In genomic region chr1:43312638-43313515, GRCh38 we compare ENCODE assay signal across 2 cellular contexts.
TF ChIP-seq lines count a peak whose summit lies in the region.

No MANE protein-coding gene starts in this region.

TF ChIP-seq in IMR-90, 13 proteins besides CTCF, POLR2A, EP300 and RAD21:
- TF ChIP-seq BHLHE40 (IDR thresholded peaks at IDR 0.05; ENCODE audit: low read depth, low read length) (no peak), USF2 (IDR thresholded peaks at IDR 0.05; ENCODE audit: low read depth, low read length) (no peak), ELK1 (IDR thresholded peaks at IDR 0.05; ENCODE audit: borderline replicate concordance, low read depth, low read length) (no peak), MAFK (IDR thresholded peaks at IDR 0.05; ENCODE audit: low read depth, low read length) (no peak), CHD1 (IDR thresholded peaks at IDR 0.05; ENCODE audit: low read depth, low read length) (no peak), MXI1 (IDR thresholded peaks at IDR 0.05; ENCODE audit: borderline replicate concordance, low read depth, low read length) (no peak), FOS (IDR thresholded peaks at IDR 0.05; ENCODE audit: low read depth, low read length) (no peak), CEBPB (IDR thresholded peaks at IDR 0.05; ENCODE audit: low read depth, low read length) (no peak), RFX5 (IDR thresholded peaks at IDR 0.05; ENCODE audit: low read depth, low read length) (no peak), SMC3 (IDR thresholded peaks at IDR 0.05; ENCODE audit: low read depth, low read length) (no peak)
TF ChIP-seq in IMR-90: peak in this region for 0.

TF ChIP-seq in HepG2, 621 proteins besides CTCF, POLR2A, EP300 and RAD21 (continues in another document):
- TF ChIP-seq SUZ12 (IDR thresholded peaks at IDR 0.05; ENCODE audit: low read depth, low read length) (no peak), RXRA (CRISPR knock-in tag; IDR thresholded peaks at IDR 0.05) (peak; percentile 87), TRIM24 (CRISPR knock-in tag; IDR thresholded peaks at IDR 0.05) (peak; percentile 74), ZNF143 (CRISPR knock-in tag; IDR thresholded peaks at IDR 0.05) (no peak), ZNF597 (CRISPR knock-in tag; IDR thresholded peaks at IDR 0.05) (no peak), ZNF709 (CRISPR knock-in tag; IDR thresholded peaks at IDR 0.05) (no peak), ZBTB1 (CRISPR knock-in tag; IDR thresholded peaks at IDR 0.05; ENCODE audit: borderline replicate concordance) (no peak), ZNF687 (CRISPR knock-in tag; IDR thresholded peaks at IDR 0.05) (peak; percentile 26; the same call in 1 of the 2 replicates), NCOA5 (CRISPR knock-in tag; IDR thresholded peaks at IDR 0.05) (no peak), MLX (CRISPR knock-in tag; IDR thresholded peaks at IDR 0.05) (peak; percentile 78; the same call in 1 of the 2 replicates), ZZZ3 (CRISPR knock-in tag; IDR thresholded peaks at IDR 0.05; ENCODE audit: borderline replicate concordance) (no peak), NR2F1 (CRISPR knock-in tag; IDR thresholded peaks at IDR 0.05) (peak in 1 of 2 experiments; percentile 74; a peak in 2 of 4 replicates), SP4 (CRISPR knock-in tag; IDR thresholded peaks at IDR 0.05) (0 out of 2 replicates have a peak, but pooled peaks have one; percentile 5), HMG20A (CRISPR knock-in tag; IDR thresholded peaks at IDR 0.05; ENCODE audit: borderline replicate concordance) (no peak), ZNF326 (CRISPR knock-in tag; IDR thresholded peaks at IDR 0.05; ENCODE audit: borderline replicate concordance) (no peak), ZNF563 (CRISPR knock-in tag; IDR thresholded peaks at IDR 0.05) (no peak), ATF5 (CRISPR knock-in tag; IDR thresholded peaks at IDR 0.05; ENCODE audit: low read depth) (no peak), NR2C2 (CRISPR knock-in tag; IDR thresholded peaks at IDR 0.05; ENCODE audit: borderline replicate concordance) (peak; percentile 81), KDM1A (CRISPR knock-in tag; IDR thresholded peaks at IDR 0.05) (no peak), GTF3A (CRISPR knock-in tag; conservative IDR thresholded peaks at IDR 0.05) (no peak), ZNF253 (CRISPR knock-in tag; IDR thresholded peaks at IDR 0.05; ENCODE audit: borderline replicate concordance) (no peak), ZBTB21 (CRISPR knock-in tag; IDR thresholded peaks at IDR 0.05) (no peak)
- TF ChIP-seq, protein P1, sequence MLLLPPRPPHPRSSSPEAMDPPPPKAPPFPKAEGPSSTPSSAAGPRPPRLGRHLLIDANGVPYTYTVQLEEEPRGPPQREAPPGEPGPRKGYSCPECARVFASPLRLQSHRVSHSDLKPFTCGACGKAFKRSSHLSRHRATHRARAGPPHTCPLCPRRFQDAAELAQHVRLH (CRISPR knock-in tag; IDR thresholded peaks at IDR 0.05; ENCODE audit: borderline replicate concordance, low read depth), result no peak
- TF ChIP-seq, protein P2, sequence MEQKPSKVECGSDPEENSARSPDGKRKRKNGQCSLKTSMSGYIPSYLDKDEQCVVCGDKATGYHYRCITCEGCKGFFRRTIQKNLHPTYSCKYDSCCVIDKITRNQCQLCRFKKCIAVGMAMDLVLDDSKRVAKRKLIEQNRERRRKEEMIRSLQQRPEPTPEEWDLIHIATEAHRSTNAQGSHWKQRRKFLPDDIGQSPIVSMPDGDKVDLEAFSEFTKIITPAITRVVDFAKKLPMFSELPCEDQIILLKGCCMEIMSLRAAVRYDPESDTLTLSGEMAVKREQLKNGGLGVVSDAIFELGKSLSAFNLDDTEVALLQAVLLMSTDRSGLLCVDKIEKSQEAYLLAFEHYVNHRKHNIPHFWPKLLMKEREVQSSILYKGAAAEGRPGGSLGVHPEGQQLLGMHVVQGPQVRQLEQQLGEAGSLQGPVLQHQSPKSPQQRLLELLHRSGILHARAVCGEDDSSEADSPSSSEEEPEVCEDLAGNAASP (CRISPR knock-in tag; IDR thresholded peaks at IDR 0.05; ENCODE audit: borderline replicate concordance), result peak; percentile 93
- TF ChIP-seq, protein P3, sequence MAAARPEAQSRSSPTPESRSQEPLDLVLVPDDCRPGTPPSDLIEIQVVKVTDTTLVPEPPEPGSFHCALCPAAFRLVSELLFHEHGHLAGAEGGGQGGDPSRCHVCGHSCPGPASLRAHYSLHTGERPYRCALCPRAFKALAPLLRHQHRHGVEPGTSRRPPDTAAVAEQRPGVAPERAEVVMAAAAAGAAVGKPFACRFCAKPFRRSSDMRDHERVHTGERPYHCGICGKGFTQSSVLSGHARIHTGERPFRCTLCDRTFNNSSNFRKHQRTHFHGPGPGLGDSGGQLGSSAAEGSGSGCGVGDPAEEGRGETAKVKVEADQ (CRISPR knock-in tag; IDR thresholded peaks at IDR 0.05; ENCODE audit: borderline replicate concordance), result no peak
- TF ChIP-seq, protein P4, sequence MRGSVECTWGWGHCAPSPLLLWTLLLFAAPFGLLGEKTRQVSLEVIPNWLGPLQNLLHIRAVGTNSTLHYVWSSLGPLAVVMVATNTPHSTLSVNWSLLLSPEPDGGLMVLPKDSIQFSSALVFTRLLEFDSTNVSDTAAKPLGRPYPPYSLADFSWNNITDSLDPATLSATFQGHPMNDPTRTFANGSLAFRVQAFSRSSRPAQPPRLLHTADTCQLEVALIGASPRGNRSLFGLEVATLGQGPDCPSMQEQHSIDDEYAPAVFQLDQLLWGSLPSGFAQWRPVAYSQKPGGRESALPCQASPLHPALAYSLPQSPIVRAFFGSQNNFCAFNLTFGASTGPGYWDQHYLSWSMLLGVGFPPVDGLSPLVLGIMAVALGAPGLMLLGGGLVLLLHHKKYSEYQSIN (CRISPR knock-in tag; IDR thresholded peaks at IDR 0.05; ENCODE audit: borderline replicate concordance), result no peak
- TF ChIP-seq, protein P5, sequence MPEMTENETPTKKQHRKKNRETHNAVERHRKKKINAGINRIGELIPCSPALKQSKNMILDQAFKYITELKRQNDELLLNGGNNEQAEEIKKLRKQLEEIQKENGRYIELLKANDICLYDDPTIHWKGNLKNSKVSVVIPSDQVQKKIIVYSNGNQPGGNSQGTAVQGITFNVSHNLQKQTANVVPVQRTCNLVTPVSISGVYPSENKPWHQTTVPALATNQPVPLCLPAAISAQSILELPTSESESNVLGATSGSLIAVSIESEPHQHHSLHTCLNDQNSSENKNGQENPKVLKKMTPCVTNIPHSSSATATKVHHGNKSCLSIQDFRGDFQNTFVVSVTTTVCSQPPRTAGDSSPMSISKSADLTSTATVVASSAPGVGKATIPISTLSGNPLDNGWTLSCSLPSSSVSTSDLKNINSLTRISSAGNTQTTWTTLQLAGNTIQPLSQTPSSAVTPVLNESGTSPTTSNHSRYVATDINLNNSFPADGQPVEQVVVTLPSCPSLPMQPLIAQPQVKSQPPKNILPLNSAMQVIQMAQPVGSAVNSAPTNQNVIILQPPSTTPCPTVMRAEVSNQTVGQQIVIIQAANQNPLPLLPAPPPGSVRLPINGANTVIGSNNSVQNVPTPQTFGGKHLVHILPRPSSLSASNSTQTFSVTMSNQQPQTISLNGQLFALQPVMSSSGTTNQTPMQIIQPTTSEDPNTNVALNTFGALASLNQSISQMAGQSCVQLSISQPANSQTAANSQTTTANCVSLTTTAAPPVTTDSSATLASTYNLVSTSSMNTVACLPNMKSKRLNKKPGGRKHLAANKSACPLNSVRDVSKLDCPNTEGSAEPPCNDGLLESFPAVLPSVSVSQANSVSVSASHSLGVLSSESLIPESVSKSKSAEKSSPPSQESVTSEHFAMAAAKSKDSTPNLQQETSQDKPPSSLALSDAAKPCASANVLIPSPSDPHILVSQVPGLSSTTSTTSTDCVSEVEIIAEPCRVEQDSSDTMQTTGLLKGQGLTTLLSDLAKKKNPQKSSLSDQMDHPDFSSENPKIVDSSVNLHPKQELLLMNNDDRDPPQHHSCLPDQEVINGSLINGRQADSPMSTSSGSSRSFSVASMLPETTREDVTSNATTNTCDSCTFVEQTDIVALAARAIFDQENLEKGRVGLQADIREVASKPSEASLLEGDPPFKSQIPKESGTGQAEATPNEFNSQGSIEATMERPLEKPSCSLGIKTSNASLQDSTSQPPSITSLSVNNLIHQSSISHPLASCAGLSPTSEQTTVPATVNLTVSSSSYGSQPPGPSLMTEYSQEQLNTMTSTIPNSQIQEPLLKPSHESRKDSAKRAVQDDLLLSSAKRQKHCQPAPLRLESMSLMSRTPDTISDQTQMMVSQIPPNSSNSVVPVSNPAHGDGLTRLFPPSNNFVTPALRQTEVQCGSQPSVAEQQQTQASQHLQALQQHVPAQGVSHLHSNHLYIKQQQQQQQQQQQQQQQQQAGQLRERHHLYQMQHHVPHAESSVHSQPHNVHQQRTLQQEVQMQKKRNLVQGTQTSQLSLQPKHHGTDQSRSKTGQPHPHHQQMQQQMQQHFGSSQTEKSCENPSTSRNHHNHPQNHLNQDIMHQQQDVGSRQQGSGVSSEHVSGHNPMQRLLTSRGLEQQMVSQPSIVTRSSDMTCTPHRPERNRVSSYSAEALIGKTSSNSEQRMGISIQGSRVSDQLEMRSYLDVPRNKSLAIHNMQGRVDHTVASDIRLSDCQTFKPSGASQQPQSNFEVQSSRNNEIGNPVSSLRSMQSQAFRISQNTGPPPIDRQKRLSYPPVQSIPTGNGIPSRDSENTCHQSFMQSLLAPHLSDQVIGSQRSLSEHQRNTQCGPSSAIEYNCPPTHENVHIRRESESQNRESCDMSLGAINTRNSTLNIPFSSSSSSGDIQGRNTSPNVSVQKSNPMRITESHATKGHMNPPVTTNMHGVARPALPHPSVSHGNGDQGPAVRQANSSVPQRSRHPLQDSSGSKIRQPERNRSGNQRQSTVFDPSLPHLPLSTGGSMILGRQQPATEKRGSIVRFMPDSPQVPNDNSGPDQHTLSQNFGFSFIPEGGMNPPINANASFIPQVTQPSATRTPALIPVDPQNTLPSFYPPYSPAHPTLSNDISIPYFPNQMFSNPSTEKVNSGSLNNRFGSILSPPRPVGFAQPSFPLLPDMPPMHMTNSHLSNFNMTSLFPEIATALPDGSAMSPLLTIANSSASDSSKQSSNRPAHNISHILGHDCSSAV (CRISPR knock-in tag; IDR thresholded peaks at IDR 0.05; ENCODE audit: borderline replicate concordance), result no peak
- TF ChIP-seq, protein P6, sequence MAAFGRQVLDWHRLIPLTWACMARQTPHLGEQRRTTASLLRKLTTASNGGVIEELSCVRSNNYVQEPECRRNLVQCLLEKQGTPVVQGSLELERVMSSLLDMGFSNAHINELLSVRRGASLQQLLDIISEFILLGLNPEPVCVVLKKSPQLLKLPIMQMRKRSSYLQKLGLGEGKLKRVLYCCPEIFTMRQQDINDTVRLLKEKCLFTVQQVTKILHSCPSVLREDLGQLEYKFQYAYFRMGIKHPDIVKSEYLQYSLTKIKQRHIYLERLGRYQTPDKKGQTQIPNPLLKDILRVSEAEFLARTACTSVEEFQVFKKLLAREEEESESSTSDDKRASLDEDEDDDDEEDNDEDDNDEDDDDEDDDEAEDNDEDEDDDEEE (CRISPR knock-in tag; IDR thresholded peaks at IDR 0.05), result no peak
